ENCODE assay signal across 1 cellular context in the genomic region with DNA sequence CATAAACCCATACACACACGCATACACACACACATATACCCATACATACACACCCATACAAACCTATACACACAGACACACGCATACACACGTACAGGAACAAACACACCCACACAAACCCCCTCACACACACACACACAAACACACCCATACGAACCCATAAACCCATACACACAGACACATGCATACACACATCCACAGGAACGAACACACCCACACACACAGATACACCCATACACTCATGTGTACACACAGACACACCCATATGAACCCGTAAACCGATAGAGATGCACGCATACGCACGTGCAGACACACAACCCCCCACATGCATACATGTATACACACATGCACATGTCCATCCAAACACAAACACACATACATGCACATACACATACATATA.
TF ChIP-seq lines count a peak whose summit lies in the region.

No MANE protein-coding gene starts in this region.

TF ChIP-seq in H1, 55 proteins besides CTCF, POLR2A, EP300 and RAD21:
- no peak for TF ChIP-seq FOSL1 (IDR thresholded peaks at IDR 0.05; ENCODE audit: insufficient read depth, low read depth, low read length)
- no peak for TF ChIP-seq KDM4A (IDR thresholded peaks at IDR 0.05; ENCODE audit: low read depth, low read length, severe bottlenecking)
- TF ChIP-seq ASH2L (IDR thresholded peaks at IDR 0.05; ENCODE audit: low read length), result no peak
- TF ChIP-seq GABPA (IDR thresholded peaks at IDR 0.05; ENCODE audit: borderline replicate concordance, insufficient read depth, low read length), result no peak
- TF ChIP-seq GTF2F1 (IDR thresholded peaks at IDR 0.05; ENCODE audit: borderline replicate concordance, low read depth, low read length), result no peak
